In the genomic region with DNA sequence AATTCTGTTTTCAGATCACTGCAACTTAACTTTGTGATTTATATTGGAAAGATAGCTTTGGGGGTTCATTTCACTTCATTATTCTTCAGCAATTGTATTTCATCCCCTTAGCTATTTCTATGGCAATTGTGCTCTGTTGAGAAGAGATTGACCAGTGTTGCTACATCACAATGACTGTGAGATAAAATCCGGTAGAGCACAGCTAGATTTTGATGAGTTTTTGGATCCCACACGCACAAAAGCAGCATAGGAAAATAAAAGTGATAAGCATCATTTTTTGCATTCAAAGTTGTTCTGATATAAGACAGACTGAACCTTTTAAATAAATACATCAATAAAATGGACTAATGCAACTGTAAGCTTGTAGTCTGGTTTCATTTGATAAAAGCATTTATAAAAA, we compare ENCODE assay signal across 34 cellular contexts.
"Had no signal": no experiment of that assay in that cellular context is flagged by ENCODE, and none has a peak within 500 bp of the region (broad histone marks: within the 10 kb centered on the region; RNA-seq: fewer than 3 reads in every experiment).

No MANE protein-coding gene starts in this region.

- H3K36me3 ChIP-seq: MG63 had no signal

- H3K4me3 ChIP-seq: MG63 had no signal

- H3K4me2 ChIP-seq: KMS-11 had no signal

- H3K9me3 ChIP-seq: MG63 had no signal

- DNase-seq: Karpas-422, Kasumi-1, MG63, MM.1S, MV-4-11, NCI-H1048, NCI-H1092, NCI-H1092 treated with DMSO at 0.1 percent for 48 hours, NCI-H1105, NCI-H1105 treated with DMSO at 0.1 percent for 48 hours, NCI-H1417, NCI-H1417 treated with DMSO at 0.1 percent for 48 hours, NCI-H1436, NCI-H1436 treated with DMSO at 0.1 percent for 48 hours, NCI-H146, NCI-H1694, NCI-H1694 treated with DMSO at 0.1 percent for 48 hours, NCI-H187, NCI-H187 treated with DMSO at 0.1 percent for 48 hours, NCI-H1930, NCI-H2029, NCI-H2029 treated with DMSO at 0.1 percent for 48 hours, NCI-H2081, NCI-H2081 treated with DMSO at 0.1 percent for 48 hours, NCI-H2107, NCI-H2171, NCI-H2171 treated with DMSO at 0.1 percent for 48 hours, NCI-H2227 treated with DMSO at 0.1 percent for 48 hours, NCI-H226, NCI-H345, NCI-H446, NCI-H446 treated with DMSO at 0.1 percent for 48 hours, NCI-H510A had no signal

- H3K9ac ChIP-seq: KMS-11 had no signal

- H3K27me3 ChIP-seq: MG63 had no signal

- H3K27ac ChIP-seq: KMS-11 had no signal
